ENCODE assay signal across 5 cellular contexts in genomic region chr1:1664318-1664717, GRCh38. TPM values are rescaled to one million over a fixed set of nuclear protein-coding genes. Genes with fewer than 3 reads are reported as not detected.
DNase-seq lines count a peak whose midpoint lies in the region; ATAC-seq, FAIRE-seq and TF ChIP-seq lines count a peak whose summit lies in the region.
"Not testable (repeated sequence)": the region's sequence is repeated elsewhere in the genome, so short reads cannot be mapped to it uniquely, and the experiment has no call there.
"Had no signal": no experiment of that assay in that cellular context is flagged by ENCODE, and none has a peak within 500 bp of the region (broad histone marks: within the 10 kb centered on the region; RNA-seq: fewer than 3 reads in every experiment).

No MANE protein-coding gene starts in this region.

- not testable (repeated sequence) for H3K9ac ChIP-seq in K562 (ENCODE audit: insufficient read depth in 1 of 2, low read depth in 2 of 2, low read length in 2 of 2); kidney (ENCODE audit: low read length in 2 of 2)

- BruUV-seq in K562 (replicated peaks; lab: Mats Ljungman, UMichigan), result TSS peak; percentile 25

- intact Hi-C loops in K562 (cut with micrococcal nuclease); kidney (cut with DNase I); pancreas (cut with DNase I): not testable (repeated sequence)

- not testable (repeated sequence) for DNase-seq in K562 (ENCODE audit: extremely low read depth in 1 of 4, low spot score in 3 of 4)
- peak; percentile 18 for DNase-seq in kidney
- peak in 5 of 6 donors; percentile 76 to 84 (median 81) for DNase-seq in pancreas

- FAIRE-seq in K562 (lab: Jason Lieb, UNC); kidney (lab: Jason Lieb, UNC); pancreas (lab: Jason Lieb, UNC): not testable (repeated sequence)

- not testable (repeated sequence) for H4K20me1 ChIP-seq in K562 (replicated peaks; ENCODE audit: control insufficient read depth, insufficient read depth, low read length)

- not testable (repeated sequence) for TF ChIP-seq RAD21 in K562 (CRISPR knock-in tag; conservative IDR thresholded peaks at IDR 0.05 in 1 of 2, IDR thresholded peaks at IDR 0.05 in 1 of 2)

- H3K36me3 ChIP-seq in K562 (ENCODE audit: control insufficient read depth, insufficient read depth, low read length) (peaks cover 20% of the 10 kb centered on the region; the same call in 2 of the 3 replicates), kidney (ENCODE audit: control insufficient read depth in 1 of 2, insufficient read depth in 2 of 2, low read length in 2 of 2) (peaks cover 6 to 14% of the 10 kb centered on the region in 2 donors), pancreas (peaks cover 10 to 13% (median 11%) of the 10 kb centered on the region in 3 donors)

- POLR2A ChIA-PET in K562 (lab: Yijun Ruan, JAX), result not testable (repeated sequence)

- H3K9me1 ChIP-seq in K562 (ENCODE audit: control insufficient read depth, insufficient read depth, low read length), result not testable (repeated sequence)

- H3K9me3 ChIP-seq in K562 (replicated peaks; ENCODE audit: control insufficient read depth, insufficient read depth, low read depth, low read length); kidney (ENCODE audit: control insufficient read depth in 1 of 2, low read length in 2 of 2); pancreas: not testable (repeated sequence)

- not testable (repeated sequence) for ATAC-seq in K562
- peak in 3 of 4 donors; percentile 70 to 83 (median 75) for ATAC-seq in pancreas

- not testable (repeated sequence) for H3K79me2 ChIP-seq in K562 (ENCODE audit: control insufficient read depth, insufficient read depth, low read length)

- in situ Hi-C loops in K562 (cut with MboI), result not testable (repeated sequence)

- TF ChIP-seq EP300 in K562 (IDR thresholded peaks at IDR 0.05; ENCODE audit: low read length), result not testable (repeated sequence)

- TF ChIP-seq CTCF in K562 (IDR thresholded peaks at IDR 0.05 in 2 of 3, conservative IDR thresholded peaks at IDR 0.05 in 1 of 3; ENCODE audit: insufficient read depth in 2 of 3, low read depth in 1 of 3, low read length in 3 of 3); kidney (IDR thresholded peaks at IDR 0.05; ENCODE audit: borderline replicate concordance, extremely low read depth, insufficient read depth); pancreas (IDR thresholded peaks at IDR 0.05): not testable (repeated sequence)

- not testable (repeated sequence) for H3K4me2 ChIP-seq in K562 (ENCODE audit: insufficient read depth, low read length)

- not testable (repeated sequence) for TF ChIP-seq POLR2A in K562 (conservative IDR thresholded peaks at IDR 0.05)

- WGBS in K562 (ENCODE audit: insufficient coverage, low coverage, missing lambda C conversion rate), result 77% methylated on average over 4 of the region's 11 CpGs
- 25 to 47% methylated on average over 1 to 4 of the region's 11 CpGs for WGBS in pancreas, 2 donors

- H2AFZ ChIP-seq in K562 (ENCODE audit: low read depth, low read length), result not testable (repeated sequence)

- CTCF ChIA-PET in K562 (lab: Yijun Ruan, JAX; ENCODE audit: low intra/inter-chr PET ratio), result not testable (repeated sequence)

- not testable (repeated sequence) for H3K27ac ChIP-seq in K562 (ENCODE audit: extremely low read depth, low read depth, low read length); kidney (ENCODE audit: low read depth in 2 of 2, low read length in 2 of 2)
- H3K27ac ChIP-seq in pancreas, result peak overlapping the region in 3 of 4 donors; percentile 26 to 76 (median 60)

- not testable (repeated sequence) for H3K27me3 ChIP-seq in K562 (ENCODE audit: control insufficient read depth in 2 of 2, insufficient read depth in 2 of 2, low read length in 2 of 2); pancreas

- H3K4me1 ChIP-seq in K562 (replicated peaks in 1 of 2; ENCODE audit: control insufficient read depth in 2 of 2, insufficient read depth in 2 of 2, low read length in 2 of 2) (peaks cover 2 to 20% of the 10 kb centered on the region in 2 experiments; a peak in 4 of 5 replicates), pancreas (peaks cover 0 to 16% (median 0%) of the 10 kb centered on the region in 3 donors)
- not testable (repeated sequence) for H3K4me1 ChIP-seq in kidney (ENCODE audit: control insufficient read depth in 1 of 2, insufficient read depth in 1 of 2, low read depth in 1 of 2, low read length in 2 of 2)

- H3K4me3 ChIP-seq in K562; kidney (ENCODE audit: low read length in 2 of 2); pancreas: not testable (repeated sequence)

RNA-seq across cellular contexts. Expression of gene CDK11B, which starts 5.5 kb away (rescaled TPM):
- 24.3 and 27.2 TPM in 2 replicates for total RNA-seq in K562 (2011; cell fraction: chromatin; rRNA removed; ENCODE audit: low replicate concordance)
- total RNA-seq in K562 (2011; cell fraction: nucleolus; rRNA removed), result 12.2 and 15.8 TPM in 2 replicates
- 12.0 TPM in 2 replicates for total RNA-seq in K562 (2011; cell fraction: nucleoplasm; rRNA removed)
- 28.3 and 29.8 TPM in 2 replicates for total RNA-seq in K562 (2014; rRNA removed)
- 13.3 and 18.5 TPM in 2 replicates for total RNA-seq in K562 (2014; rRNA removed; fragmentation: Illumina TruSeq; extraction: Trizol)
- 18.6 and 19.5 TPM in 2 replicates for total RNA-seq in K562 (2015; rRNA removed; fragmentation: Illumina TruSeq; extraction: Trizol)
- 27.7 and 34.7 TPM in 2 replicates for total RNA-seq in K562 (2021)
- 6.2 and 6.5 TPM in 2 replicates for polyA plus RNA-seq in K562 (2011; rRNA removed)
- polyA plus RNA-seq in K562 (2011; cell fraction: cytosol; rRNA removed), result 6.4 and 10.3 TPM in 2 replicates
- 28.0 and 40.4 TPM in 2 replicates for polyA plus RNA-seq in K562 (2011; cell fraction: nucleus; rRNA removed)
- polyA plus RNA-seq in K562 (2012), result 42.4 and 48.6 TPM in 2 replicates
- polyA plus RNA-seq in K562 (2014; fragmentation: Illumina TruSeq; extraction: Trizol), result 50.8 and 52.2 TPM in 2 replicates
- 1 to 10 TPM; 2.8 to 3.1 TPM for polyA plus RNA-seq in K562 (2014; fragmentation: Nextera tagmentation; extraction: Ambion mirVana)
- polyA plus RNA-seq in K562 (2014; rRNA removed), result 33.1 and 42.2 TPM in 2 replicates
- polyA minus RNA-seq in K562 (2011; rRNA and poly(A)+ RNA removed), result 2.8 and 3.3 TPM in 2 replicates
- polyA minus RNA-seq in K562 (2011; cell fraction: cytosol; rRNA and poly(A)+ RNA removed), result 5.3 and 6.9 TPM in 2 replicates
- polyA minus RNA-seq in K562 (2011; cell fraction: nucleus; rRNA and poly(A)+ RNA removed), result 3.8 and 5.3 TPM in 2 replicates
- 24.0 TPM for total RNA-seq in kidney
- 13.9 TPM for polyA plus RNA-seq in kidney (ENCODE audit: insufficient read depth, low read depth, low replicate concordance)
- 10 to 100 TPM in 4 of 6 donors, 1 to 10 TPM in 2; 9.0 to 11.1 (median 10.6) TPM for total RNA-seq in pancreas
- polyA plus RNA-seq in pancreas, result 10 to 100 TPM; 28.8 to 31.8 TPM

RNA-seq across cellular contexts. Expression of gene SLC35E2B, which starts 28.3 kb away (rescaled TPM):
- 99.6 and 161 TPM in 2 replicates for total RNA-seq in K562 (2011; cell fraction: chromatin; rRNA removed; ENCODE audit: low replicate concordance)
- total RNA-seq in K562 (2011; cell fraction: nucleolus; rRNA removed), result 107 and 109 TPM in 2 replicates
- 98.4 and 102 TPM in 2 replicates for total RNA-seq in K562 (2011; cell fraction: nucleoplasm; rRNA removed)
- 18.4 and 22.5 TPM in 2 replicates for total RNA-seq in K562 (2014; rRNA removed)
- 14.8 TPM in 2 replicates for total RNA-seq in K562 (2014; rRNA removed; fragmentation: Illumina TruSeq; extraction: Trizol)
- 20.7 and 21.9 TPM in 2 replicates for total RNA-seq in K562 (2015; rRNA removed; fragmentation: Illumina TruSeq; extraction: Trizol)
- 38.9 and 44.6 TPM in 2 replicates for total RNA-seq in K562 (2021)
- 30.8 and 36.5 TPM in 2 replicates for polyA plus RNA-seq in K562 (2011; rRNA removed)
- polyA plus RNA-seq in K562 (2011; cell fraction: cytosol; rRNA removed), result 33.9 and 35.2 TPM in 2 replicates
- polyA plus RNA-seq in K562 (2011; cell fraction: nucleus; rRNA removed), result 139 and 182 TPM in 2 replicates
- polyA plus RNA-seq in K562 (2012), result 28.9 and 66.9 TPM in 2 replicates
- polyA plus RNA-seq in K562 (2014; fragmentation: Illumina TruSeq; extraction: Trizol), result 29.5 and 31.5 TPM in 2 replicates
- 1 to 10 TPM; 4.7 to 5.2 TPM for polyA plus RNA-seq in K562 (2014; fragmentation: Nextera tagmentation; extraction: Ambion mirVana)
- polyA plus RNA-seq in K562 (2014; rRNA removed), result 29.8 and 34.1 TPM in 2 replicates
- polyA minus RNA-seq in K562 (2011; rRNA and poly(A)+ RNA removed), result 19.2 and 25.3 TPM in 2 replicates
- 23.7 and 23.9 TPM in 2 replicates for polyA minus RNA-seq in K562 (2011; cell fraction: cytosol; rRNA and poly(A)+ RNA removed)
- 26.0 and 28.7 TPM in 2 replicates for polyA minus RNA-seq in K562 (2011; cell fraction: nucleus; rRNA and poly(A)+ RNA removed)
- 50.2 TPM for total RNA-seq in kidney
- 11.3 TPM for polyA plus RNA-seq in kidney (ENCODE audit: insufficient read depth, low read depth, low replicate concordance)
- total RNA-seq in pancreas, result 10 to 100 TPM; 12.1 to 45.4 (median 24.0) TPM
- polyA plus RNA-seq in pancreas, result 10 to 100 TPM; 23.4 to 26.0 TPM

RNA-seq across cellular contexts. Expression of gene MMP23B, which starts 32.3 kb away (rescaled TPM):
- 1.7 and 4.4 TPM in 2 replicates for total RNA-seq in K562 (2011; cell fraction: chromatin; rRNA removed; ENCODE audit: low replicate concordance)
- total RNA-seq in K562 (2011; cell fraction: nucleolus; rRNA removed), result 4.9 and 5.5 TPM in 2 replicates
- 1.3 and 2.1 TPM in 2 replicates for total RNA-seq in K562 (2011; cell fraction: nucleoplasm; rRNA removed)
- 0.65 and 1.2 TPM in 2 replicates for total RNA-seq in K562 (2014; rRNA removed)
- total RNA-seq in K562 (2014; rRNA removed; fragmentation: Illumina TruSeq; extraction: Trizol), result not detected in 2 replicates
- total RNA-seq in K562 (2015; rRNA removed; fragmentation: Illumina TruSeq; extraction: Trizol), result not detected in 2 replicates
- total RNA-seq in K562 (2021), result 0.38 and 1.3 TPM in 2 replicates
- polyA plus RNA-seq in K562 (2011; rRNA removed), result 0.30 and 0.45 TPM in 2 replicates
- polyA plus RNA-seq in K562 (2011; cell fraction: cytosol; rRNA removed), result 0.27 and 1.3 TPM in 2 replicates
- 2.7 and 9.6 TPM in 2 replicates for polyA plus RNA-seq in K562 (2011; cell fraction: nucleus; rRNA removed)
- polyA plus RNA-seq in K562 (2012), result 0.83 and 2.5 TPM in 2 replicates
- not detected in 2 replicates for polyA plus RNA-seq in K562 (2014; fragmentation: Illumina TruSeq; extraction: Trizol)
- polyA plus RNA-seq in K562 (2014; fragmentation: Nextera tagmentation; extraction: Ambion mirVana), result not detected
- polyA plus RNA-seq in K562 (2014; rRNA removed), result 0.28 and 0.80 TPM in 2 replicates
- polyA minus RNA-seq in K562 (2011; rRNA and poly(A)+ RNA removed), result not detected in 2 replicates
- polyA minus RNA-seq in K562 (2011; cell fraction: cytosol; rRNA and poly(A)+ RNA removed), result not detected in 2 replicates
- 0.44 and 2.0 TPM in 2 replicates for polyA minus RNA-seq in K562 (2011; cell fraction: nucleus; rRNA and poly(A)+ RNA removed)
- total RNA-seq in kidney, result 7.1 TPM
- polyA plus RNA-seq in kidney (ENCODE audit: insufficient read depth, low read depth, low replicate concordance), result 4.0 TPM
- total RNA-seq in pancreas, result 1 to 10 TPM in 3 of 6 donors, under 1 TPM in 3; 0.46 to 6.9 (median 1.6) TPM
- 10 to 100 TPM in 1 of 2 donors, 1 to 10 TPM in 1; 1.1 to 12.3 TPM for polyA plus RNA-seq in pancreas
- total RNA-seq: A172, HT1080 had no signal

RNA-seq across cellular contexts. Expression of gene MIB2, which starts 49.0 kb away (rescaled TPM):
- 59.7 and 195 TPM in 2 replicates for total RNA-seq in K562 (2011; cell fraction: chromatin; rRNA removed; ENCODE audit: low replicate concordance)
- 141 and 146 TPM in 2 replicates for total RNA-seq in K562 (2011; cell fraction: nucleolus; rRNA removed)
- total RNA-seq in K562 (2011; cell fraction: nucleoplasm; rRNA removed), result 57.8 and 65.2 TPM in 2 replicates
- total RNA-seq in K562 (2014; rRNA removed), result 13.1 and 18.6 TPM in 2 replicates
- 0.48 and 0.62 TPM in 2 replicates for total RNA-seq in K562 (2014; rRNA removed; fragmentation: Illumina TruSeq; extraction: Trizol)
- 3.1 and 4.9 TPM in 2 replicates for total RNA-seq in K562 (2015; rRNA removed; fragmentation: Illumina TruSeq; extraction: Trizol)
- total RNA-seq in K562 (2021), result 17.0 and 17.2 TPM in 2 replicates
- polyA plus RNA-seq in K562 (2011; rRNA removed), result 6.6 and 10.1 TPM in 2 replicates
- 9.9 and 25.0 TPM in 2 replicates for polyA plus RNA-seq in K562 (2011; cell fraction: cytosol; rRNA removed)
- polyA plus RNA-seq in K562 (2011; cell fraction: nucleus; rRNA removed), result 105 and 181 TPM in 2 replicates
- polyA plus RNA-seq in K562 (2012), result 16.8 and 55.2 TPM in 2 replicates
- 0.80 and 1.4 TPM in 2 replicates for polyA plus RNA-seq in K562 (2014; fragmentation: Illumina TruSeq; extraction: Trizol)
- polyA plus RNA-seq in K562 (2014; fragmentation: Nextera tagmentation; extraction: Ambion mirVana), result under 1 TPM in 1 of 2 experiments, not detected in 1; 0.04 TPM
- 12.0 and 16.8 TPM in 2 replicates for polyA plus RNA-seq in K562 (2014; rRNA removed)
- 4.4 and 5.2 TPM in 2 replicates for polyA minus RNA-seq in K562 (2011; rRNA and poly(A)+ RNA removed)
- 7.8 and 14.8 TPM in 2 replicates for polyA minus RNA-seq in K562 (2011; cell fraction: cytosol; rRNA and poly(A)+ RNA removed)
- polyA minus RNA-seq in K562 (2011; cell fraction: nucleus; rRNA and poly(A)+ RNA removed), result 40.3 and 45.4 TPM in 2 replicates
- 61.6 TPM for total RNA-seq in kidney
- polyA plus RNA-seq in kidney (ENCODE audit: insufficient read depth, low read depth, low replicate concordance), result 35.6 TPM
- 10 to 100 TPM; 27.4 to 60.8 (median 32.4) TPM for total RNA-seq in pancreas
- 100 to 1,000 TPM; 140 to 253 TPM for polyA plus RNA-seq in pancreas

RNA-seq across cellular contexts. Expression of gene CDK11A, which starts 59.8 kb away (rescaled TPM):
- total RNA-seq in K562 (2011; cell fraction: chromatin; rRNA removed; ENCODE audit: low replicate concordance), result 123 and 215 TPM in 2 replicates
- total RNA-seq in K562 (2011; cell fraction: nucleolus; rRNA removed), result 128 and 164 TPM in 2 replicates
- total RNA-seq in K562 (2011; cell fraction: nucleoplasm; rRNA removed), result 71.6 and 88.8 TPM in 2 replicates
- total RNA-seq in K562 (2014; rRNA removed) (44.4 and 48.8 TPM in 2 replicates), K562 (2014; rRNA removed; fragmentation: Illumina TruSeq; extraction: Trizol) (15.2 and 18.4 TPM in 2 replicates), K562 (2015; rRNA removed; fragmentation: Illumina TruSeq; extraction: Trizol) (33.6 and 43.9 TPM in 2 replicates), K562 (2021) (58.5 and 71.0 TPM in 2 replicates), kidney (37.3 TPM), pancreas (10 to 100 TPM; 13.2 to 22.0 (median 16.7) TPM)
- polyA plus RNA-seq in K562 (2011; rRNA removed) (13.0 and 17.4 TPM in 2 replicates), K562 (2014; fragmentation: Illumina TruSeq; extraction: Trizol) (49.8 and 53.1 TPM in 2 replicates), K562 (2014; fragmentation: Nextera tagmentation; extraction: Ambion mirVana) (1 to 10 TPM; 4.5 to 8.4 TPM), K562 (2014; rRNA removed) (49.5 and 67.0 TPM in 2 replicates), kidney (ENCODE audit: insufficient read depth, low read depth, low replicate concordance) (21.5 TPM), pancreas (100 to 1,000 TPM in 1 of 2 donors, 10 to 100 TPM in 1; 63.5 to 111 TPM)
- polyA plus RNA-seq in K562 (2011; cell fraction: cytosol; rRNA removed), result 10.4 and 24.1 TPM in 2 replicates
- 167 and 314 TPM in 2 replicates for polyA plus RNA-seq in K562 (2011; cell fraction: nucleus; rRNA removed)
- polyA plus RNA-seq in K562 (2012), result 54.0 and 63.7 TPM in 2 replicates
- polyA minus RNA-seq in K562 (2011; rRNA and poly(A)+ RNA removed), result 8.1 and 9.7 TPM in 2 replicates
- polyA minus RNA-seq in K562 (2011; cell fraction: cytosol; rRNA and poly(A)+ RNA removed), result 143 and 147 TPM in 2 replicates
- 39.7 and 41.0 TPM in 2 replicates for polyA minus RNA-seq in K562 (2011; cell fraction: nucleus; rRNA and poly(A)+ RNA removed)
